In the genomic region with DNA sequence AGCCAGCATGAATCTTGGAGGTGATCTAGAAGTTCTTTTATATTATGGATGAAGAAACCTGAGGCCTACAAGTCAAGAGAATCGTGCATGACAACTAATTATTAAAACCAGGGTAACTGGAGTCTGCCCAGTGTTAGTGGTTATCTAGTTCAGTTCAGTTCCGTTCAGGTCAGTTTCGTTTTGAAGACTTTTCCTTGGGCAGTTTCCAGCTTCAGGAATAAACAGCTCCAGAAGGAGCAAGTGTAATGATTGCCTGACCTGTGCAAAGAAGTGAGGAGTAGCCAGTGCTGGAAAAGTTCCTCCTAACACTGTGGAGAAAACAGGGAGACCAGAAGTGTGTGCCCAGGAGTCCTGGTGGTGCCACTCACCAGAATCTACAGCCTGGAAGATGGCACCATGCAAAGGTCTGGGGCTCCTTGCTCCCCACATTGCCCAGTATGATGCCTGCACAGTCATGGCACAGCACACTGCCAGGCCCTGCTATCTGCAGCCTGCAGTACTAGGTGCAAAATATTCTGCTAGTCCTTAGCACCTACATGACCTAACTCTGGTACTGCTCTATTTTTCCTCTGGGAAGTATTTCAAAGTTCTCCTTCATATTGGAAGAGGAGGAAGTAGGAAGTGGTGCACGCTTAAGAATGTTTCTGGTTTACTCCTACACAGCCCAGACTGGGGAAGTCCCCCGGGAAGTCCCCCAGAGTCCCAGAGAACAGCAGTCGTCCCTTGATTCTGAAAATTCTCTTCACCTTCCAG, we compare ENCODE assay signal across 9 cellular contexts.
DNase-seq lines count a peak whose midpoint lies in the region; ATAC-seq, FAIRE-seq and TF ChIP-seq lines count a peak whose summit lies in the region.
"Had no signal": no experiment of that assay in that cellular context is flagged by ENCODE, and none has a peak within 500 bp of the region (broad histone marks: within the 10 kb centered on the region; RNA-seq: fewer than 3 reads in every experiment).

No MANE protein-coding gene starts in this region.

- no peak for TF ChIP-seq CTCF in dorsolateral prefrontal cortex (IDR thresholded peaks at IDR 0.05 in 54 of 56, conservative IDR thresholded peaks at IDR 0.05 in 2 of 56; ENCODE audit: low read depth in 1 of 56, partially characterized antibody in 56 of 56)

- DNase-seq in GM19239 (ENCODE audit: insufficient read length, low spot score) (no peak), T-helper 9 cell (no peak), dorsolateral prefrontal cortex (no peak), OCI-M1 (lab: John Stamatoyannopoulos, UW) (no peak), SJCRH30 (no peak)
- DNase-seq in activated naive CD8-positive, alpha-beta T cell treated with anti-CD3 and anti-CD28 coated beads for 36 hours, result peak; percentile 57
- DNase-seq in stimulated activated CD4-positive, alpha-beta T cell treated with anti-CD3 and anti-CD28 coated beads, Interleukin-15, amount 100 ng/mL, for 24 hours, result peak; percentile 59
- DNase-seq: T-cell had no signal

- no peak overlapping the region for H3K4me3 ChIP-seq in dorsolateral prefrontal cortex
- no peak overlapping the region for H3K4me3 ChIP-seq in SJCRH30

- no peaks in the 10 kb centered on the region for H3K9me3 Mint-ChIP-seq in activated naive CD8-positive, alpha-beta T cell treated with anti-CD3 and anti-CD28 coated beads for 36 hours
- H3K9me3 Mint-ChIP-seq: T-cell had no signal

- H3K27me3 ChIP-seq in dorsolateral prefrontal cortex (peaks cover 0 to 10% (median 0%) of the 10 kb centered on the region in 45 donors), SJCRH30 (no peaks in the 10 kb centered on the region; the same call in 1 of the 2 replicates)

- peaks cover 20% of the 10 kb centered on the region for H3K27me3 Mint-ChIP-seq in activated naive CD8-positive, alpha-beta T cell treated with anti-CD3 and anti-CD28 coated beads for 36 hours

- H3K4me3 Mint-ChIP-seq in activated naive CD8-positive, alpha-beta T cell treated with anti-CD3 and anti-CD28 coated beads for 36 hours, result peak overlapping the region; percentile 11
- H3K4me3 Mint-ChIP-seq: T-cell had no signal

- no peaks in the 10 kb centered on the region for H3K9me3 ChIP-seq in SJCRH30 (replicated peaks)

- peak overlapping the region; percentile 66 for H3K27ac Mint-ChIP-seq in activated naive CD8-positive, alpha-beta T cell treated with anti-CD3 and anti-CD28 coated beads for 36 hours
- H3K27ac Mint-ChIP-seq: T-cell had no signal

- H3K4me1 Mint-ChIP-seq in activated naive CD8-positive, alpha-beta T cell treated with anti-CD3 and anti-CD28 coated beads for 36 hours, result peaks cover 33% of the 10 kb centered on the region

- ATAC-seq in HG02885 (IDR thresholded peaks at IDR 0.05; ENCODE audit: poor library complexity, unreplicated experiment), result peak; percentile 83

- intact Hi-C loops in dorsolateral prefrontal cortex (cut with DNase I), result loop anchor here in 1 of 2 donors (10.0 kb wide), 1 partner anchor 378 kb away; no protein-coding TSS in a partner anchor

- H3K36me3 ChIP-seq in SJCRH30, result no peaks in the 10 kb centered on the region

- H3K27ac ChIP-seq in dorsolateral prefrontal cortex, result no peak overlapping the region
- no peak overlapping the region for H3K27ac ChIP-seq in SJCRH30

- H3K36me3 Mint-ChIP-seq in activated naive CD8-positive, alpha-beta T cell treated with anti-CD3 and anti-CD28 coated beads for 36 hours, result no peaks in the 10 kb centered on the region
- H3K36me3 Mint-ChIP-seq: T-cell had no signal

- no peaks in the 10 kb centered on the region for H3K4me1 ChIP-seq in SJCRH30

- FAIRE-seq in GM19239 (lab: Jason Lieb, UNC), result peak; percentile 54

Comparison
In these comparisons a context has a peak if more than half of its experiments do, and no peak if none do; other contexts are left out.
1. DNase-seq: peak in activated naive CD8-positive, alpha-beta T cell treated with anti-CD3 and anti-CD28 coated beads for 36 hours (single experiment) and stimulated activated CD4-positive, alpha-beta T cell treated with anti-CD3 and anti-CD28 coated beads, Interleukin-15, amount 100 ng/mL, for 24 hours (single experiment); none in GM19239 (single experiment), T-helper 9 cell (single experiment), dorsolateral prefrontal cortex (0 of 10), OCI-M1 (single experiment) and SJCRH30 (0 of 2).